8 cellular contexts compared by ENCODE assay signal in genomic region chr16:2267913-2268666, GRCh38. TPM values are rescaled to one million over a fixed set of nuclear protein-coding genes. Genes with fewer than 3 reads are reported as not detected.
DNase-seq lines count a peak whose midpoint lies in the region; ATAC-seq and TF ChIP-seq lines count a peak whose summit lies in the region.

Gene RNPS1 (minus strand): TSS chr16:2268126. CDS start chr16:2264643, 3,483 bp downstream.

- H3K14ac ChIP-seq in IMR-90 (replicated peaks; ENCODE audit: low read depth, low read length): peak within 1 kb of the TSS; percentile 100

- peaks cover 6 to 50% of the 10 kb centered on the region in 2 experiments; a peak in 3 of 4 replicates for H3K79me1 ChIP-seq in IMR-90 (ENCODE audit: low read depth in 1 of 2, low read length in 2 of 2)

- peaks cover 54% of the 10 kb centered on the region for H3K79me2 ChIP-seq in OCI-LY7 (ENCODE audit: insufficient read depth, low read depth, low read length)

- TF ChIP-seq POLR2A in IMR-90 (IDR thresholded peaks at IDR 0.05; ENCODE audit: low read depth, low read length): peak; percentile 98

- POLR2A ChIA-PET in IMR-90 (lab: Charles Lee; ENCODE audit: unreplicated experiment): no interaction called here
- POLR2A ChIA-PET in OCI-LY7 (lab: Charles Lee): interaction anchor here (0.5 kb wide), 1 partner anchor 113 kb away, joined by 3 read pairs; the partner anchor contains the start of gene TRAF7

- TF ChIP-seq RAD21 in IMR-90 (IDR thresholded peaks at IDR 0.05; ENCODE audit: low read length): no peak

- H2BK15ac ChIP-seq in IMR-90 (ENCODE audit: low read depth, low read length): peak within 1 kb of the TSS; percentile 94; the same call in 2 of the 3 replicates

- peaks cover 13% of the 10 kb centered on the region for H3K9me1 ChIP-seq in IMR-90 (ENCODE audit: insufficient read depth, low read length)

- no TSS peak for BruUV-seq in IMR-90 (replicated peaks; lab: Mats Ljungman, UMichigan)
- BruUV-seq in OCI-LY7 (replicated peaks; lab: Mats Ljungman, UMichigan): no TSS peak

- DNase-seq in DMS114 treated with DMSO at 0.1 percent for 48 hours (lab: John Stamatoyannopoulos, UW; ENCODE audit: unreplicated experiment) (peak; percentile 67), IMR-90 (peak; percentile 94), OCI-LY7 (ENCODE audit: low spot score) (peak; percentile 98), activated T-cell treated with anti-CD3 and anti-CD28 coated beads for 4 hours (peak; percentile 96), epithelial cell of proximal tubule (ENCODE audit: low read depth) (peak; percentile 59), mucosa of gallbladder (ENCODE audit: low spot score) (peak; percentile 97)
- peak; percentile 96 for DNase-seq in stimulated activated CD8-positive, alpha-beta memory T cell treated with anti-CD3 and anti-CD28 coated beads, Interleukin-4, amount 100 ng/mL, for 24 hours (ENCODE audit: low read depth)

- H3K27ac ChIP-seq in IMR-90 (ENCODE audit: insufficient read depth, low read length): peak within 1 kb of the TSS; percentile 84
- H3K27ac ChIP-seq in OCI-LY7 (ENCODE audit: low read depth, low read length, poor library complexity, severe bottlenecking): peak within 1 kb of the TSS; percentile 74

- no peaks in the 10 kb centered on the region for H3K27me3 ChIP-seq in IMR-90 (ENCODE audit: control insufficient read depth, insufficient read depth, low read length)

- H3K9me2 ChIP-seq in OCI-LY7 (ENCODE audit: insufficient read depth, low read length): no peaks in the 10 kb centered on the region

- TF ChIP-seq CTCF in IMR-90 (conservative IDR thresholded peaks at IDR 0.05; ENCODE audit: low read depth, low read length) (no peak), OCI-LY7 (conservative IDR thresholded peaks at IDR 0.05; ENCODE audit: low read length) (no peak), epithelial cell of proximal tubule (conservative IDR thresholded peaks at IDR 0.05; ENCODE audit: low read depth, low read length) (no peak)

- H2BK20ac ChIP-seq in IMR-90 (ENCODE audit: low read depth, low read length): peak within 1 kb of the TSS; percentile 80; the same call in 1 of the 2 replicates

- WGBS in IMR-90 (ENCODE audit: extremely low coverage in 2 of 2, insufficient read length in 1 of 2), 2 experiments: 0% methylated on average over 42 of the region's 88 CpGs; no CpG with 5 or more reads in 1 of the 2 experiments

- intact Hi-C loops in IMR-90 (cut with micrococcal nuclease): loop anchor here (2.0 kb wide), 1 partner anchor 161 kb away; the partner anchor contains the start of gene CCNF
- intact Hi-C loops in OCI-LY7 (cut with micrococcal nuclease; ENCODE audit: unreplicated experiment): loop anchor here (2.0 kb wide), 1 partner anchor 113 kb away; the partner anchor contains the start of gene TRAF7

- H3K23ac ChIP-seq in IMR-90 (ENCODE audit: low read depth, low read length): peak within 1 kb of the TSS; percentile 99

- H3K4ac ChIP-seq in IMR-90 (ENCODE audit: low read depth, low read length): peak within 1 kb of the TSS; percentile 100

- peaks cover 62% of the 10 kb centered on the region for H4K20me1 ChIP-seq in IMR-90 (ENCODE audit: insufficient read depth, low read length)
- H4K20me1 ChIP-seq in OCI-LY7 (ENCODE audit: insufficient read depth, low read length): peaks cover 29% of the 10 kb centered on the region

- H3K4me3 ChIP-seq in IMR-90 (ENCODE audit: insufficient read depth, low read depth, low read length): peak within 1 kb of the TSS; percentile 60
- peak within 1 kb of the TSS; percentile 80 for H3K4me3 ChIP-seq in OCI-LY7 (ENCODE audit: low read depth, low read length, poor library complexity, severe bottlenecking)
- peak within 1 kb of the TSS; percentile 91 for H3K4me3 ChIP-seq in epithelial cell of proximal tubule (ENCODE audit: low read depth, low read length)

- H3K36me3 ChIP-seq in IMR-90 (ENCODE audit: control insufficient read depth, insufficient read depth, low read length) (peaks cover 15% of the 10 kb centered on the region), OCI-LY7 (ENCODE audit: insufficient read depth, low read length) (peaks cover 41% of the 10 kb centered on the region)

- H3K4me1 ChIP-seq in IMR-90 (ENCODE audit: control insufficient read depth, insufficient read depth, low read length) (peaks cover 8% of the 10 kb centered on the region), OCI-LY7 (ENCODE audit: insufficient read depth, low read length, poor library complexity, severe bottlenecking) (peaks cover 31% of the 10 kb centered on the region)

- in situ Hi-C loops in IMR-90 (cut with MboI; ENCODE audit: low sequenced_read_pairs): no loop called here

- peak within 1 kb of the TSS; percentile 83 for H3K18ac ChIP-seq in IMR-90 (ENCODE audit: low read depth, low read length)

- peak within 1 kb of the TSS; percentile 99 for H2BK120ac ChIP-seq in IMR-90 (ENCODE audit: low read depth, low read length)

- H3K4me2 ChIP-seq in IMR-90 (ENCODE audit: low read depth, low read length) (peak within 1 kb of the TSS; percentile 92), OCI-LY7 (ENCODE audit: low read length) (peak within 1 kb of the TSS; percentile 78)

- peak within 1 kb of the TSS; percentile 100 for H4K91ac ChIP-seq in IMR-90 (ENCODE audit: insufficient read depth, low read depth, low read length)

- peak within 1 kb of the TSS; percentile 94 for H4K5ac ChIP-seq in IMR-90 (ENCODE audit: low read depth, low read length)

- dilution Hi-C loops in IMR-90 (cut with HindIII; ENCODE audit: low sequenced_read_pairs, unreplicated experiment): no loop called here

- ATAC-seq in GM21528 (IDR thresholded peaks at IDR 0.05; ENCODE audit: low FRiP score, unreplicated experiment) (peak; percentile 73), IMR-90 (ENCODE audit: low read depth) (peak; percentile 96)

- H2BK5ac ChIP-seq in IMR-90 (ENCODE audit: low read depth, low read length, poor library complexity, severe bottlenecking): peak within 1 kb of the TSS; percentile 98

- peak within 1 kb of the TSS; percentile 100 for H2AFZ ChIP-seq in IMR-90 (replicated peaks; ENCODE audit: low read length, poor library complexity)
- H2AFZ ChIP-seq in OCI-LY7 (ENCODE audit: low read length): peak within 1 kb of the TSS; percentile 53

- H3K9ac ChIP-seq in IMR-90 (ENCODE audit: low read depth, low read length): peak within 1 kb of the TSS; percentile 92

- H2AK9ac ChIP-seq in IMR-90 (replicated peaks; ENCODE audit: low read depth, low read length, poor library complexity): peak within 1 kb of the TSS; percentile 99

- H3K9me3 ChIP-seq in IMR-90 (ENCODE audit: control insufficient read depth, insufficient read depth, low read length) (no peaks in the 10 kb centered on the region), OCI-LY7 (ENCODE audit: low read length) (no peaks in the 10 kb centered on the region)

- CTCF ChIA-PET in IMR-90 (lab: Yijun Ruan, JAX): no interaction called here
- CTCF ChIA-PET in OCI-LY7 (lab: Charles Lee; ENCODE audit: unreplicated experiment): no interaction called here

- peak within 1 kb of the TSS; percentile 87 to 100 for H4K8ac ChIP-seq in IMR-90 (ENCODE audit: low read depth in 2 of 2, low read length in 2 of 2)

- peak within 1 kb of the TSS; percentile 72 for H2AK5ac ChIP-seq in IMR-90 (ENCODE audit: low read depth, low read length)

- H3K56ac ChIP-seq in IMR-90 (ENCODE audit: extremely low read depth, insufficient read depth, low read length): peak within 1 kb of the TSS; percentile 97

TF ChIP-seq in IMR-90, 13 proteins besides CTCF, POLR2A, EP300 and RAD21:
- TF ChIP-seq CEBPB (IDR thresholded peaks at IDR 0.05; ENCODE audit: low read depth, low read length) (peak; percentile 44), NFE2L2 (IDR thresholded peaks at IDR 0.05; ENCODE audit: low read depth, low read length) (no peak), MXI1 (IDR thresholded peaks at IDR 0.05; ENCODE audit: borderline replicate concordance, low read depth, low read length) (peak; percentile 75; the same call in 1 of the 2 replicates), FOS (IDR thresholded peaks at IDR 0.05; ENCODE audit: low read depth, low read length) (0 out of 2 replicates have a peak, but pooled peaks have one; percentile 7), MAZ (IDR thresholded peaks at IDR 0.05; ENCODE audit: borderline replicate concordance, low read depth, low read length) (peak; percentile 78; the same call in 1 of the 2 replicates)
- TF ChIP-seq, protein P1, sequence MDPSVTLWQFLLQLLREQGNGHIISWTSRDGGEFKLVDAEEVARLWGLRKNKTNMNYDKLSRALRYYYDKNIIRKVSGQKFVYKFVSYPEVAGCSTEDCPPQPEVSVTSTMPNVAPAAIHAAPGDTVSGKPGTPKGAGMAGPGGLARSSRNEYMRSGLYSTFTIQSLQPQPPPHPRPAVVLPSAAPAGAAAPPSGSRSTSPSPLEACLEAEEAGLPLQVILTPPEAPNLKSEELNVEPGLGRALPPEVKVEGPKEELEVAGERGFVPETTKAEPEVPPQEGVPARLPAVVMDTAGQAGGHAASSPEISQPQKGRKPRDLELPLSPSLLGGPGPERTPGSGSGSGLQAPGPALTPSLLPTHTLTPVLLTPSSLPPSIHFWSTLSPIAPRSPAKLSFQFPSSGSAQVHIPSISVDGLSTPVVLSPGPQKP (IDR thresholded peaks at IDR 0.05; ENCODE audit: borderline replicate concordance, low read depth, low read length): no peak

RNA-seq across cellular contexts. Expression of gene RNPS1, which starts in this region (rescaled TPM):
- 57.5 and 65.0 TPM in 2 replicates for total RNA-seq in IMR-90 (2012; rRNA removed)
- polyA plus RNA-seq in IMR-90 (2012; rRNA removed): 192 and 194 TPM in 2 replicates
- polyA plus RNA-seq in IMR-90 (2012; cell fraction: cytosol; rRNA removed): 216 and 218 TPM in 2 replicates
- 233 and 331 TPM in 2 replicates for polyA plus RNA-seq in IMR-90 (2012; cell fraction: nucleus; rRNA removed; ENCODE audit: low replicate concordance)
- 211 and 225 TPM in 2 replicates for total RNA-seq in OCI-LY7 (2014; rRNA removed; shearing (Covaris generic))
- 323 and 339 TPM in 2 replicates for total RNA-seq in OCI-LY7 (2022)
- 231 and 305 TPM in 2 replicates for total RNA-seq in epithelial cell of proximal tubule
- 114 TPM for total RNA-seq in mucosa of gallbladder

Comparison
In these comparisons a context has a peak if more than half of its experiments do, and no peak if none do; other contexts are left out.
1. Peak in every context shown above with its lines: DNase-seq, ATAC-seq, H3K4me3 ChIP-seq and H3K27ac ChIP-seq.